In the genomic region with DNA sequence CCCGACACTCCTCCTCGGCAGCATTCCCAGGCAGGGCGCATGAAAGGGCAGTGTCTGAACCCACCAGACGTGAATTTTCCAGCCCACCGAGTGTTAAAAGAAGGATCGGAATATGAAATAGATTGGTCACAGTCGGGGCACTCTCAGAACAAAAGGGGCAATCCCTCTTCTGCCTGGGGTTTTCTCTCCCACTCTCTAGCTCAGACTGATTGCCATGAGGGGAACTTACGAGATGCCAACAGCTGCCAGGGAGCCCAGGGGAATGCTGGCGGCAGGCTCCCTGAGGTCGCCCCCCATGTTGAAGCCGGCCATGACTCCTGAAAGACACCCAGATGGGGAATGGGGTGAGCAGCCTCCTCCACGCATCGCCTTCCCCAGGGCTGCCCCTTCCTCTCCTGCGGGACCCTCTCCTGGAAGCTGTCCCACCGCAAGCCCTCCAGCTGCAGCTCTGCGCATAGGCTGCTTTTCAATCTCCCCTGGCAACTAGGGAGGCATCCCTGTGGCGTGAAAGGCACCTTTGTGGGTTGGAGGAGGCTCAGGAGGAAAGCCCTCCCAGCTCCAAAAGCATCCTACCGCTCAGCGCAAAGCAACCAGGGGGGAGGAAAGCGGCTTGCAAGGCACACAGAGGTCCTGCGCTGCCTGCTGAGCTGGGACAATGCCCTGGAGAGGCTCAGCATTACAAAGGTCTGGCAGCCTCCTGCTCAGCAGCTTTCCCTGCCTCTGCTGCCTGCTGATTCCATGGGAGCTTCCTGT, we compare ENCODE assay signal across 8 cellular contexts.
DNase-seq lines count a peak whose midpoint lies in the region; ATAC-seq and TF ChIP-seq lines count a peak whose summit lies in the region.
"Had no signal": no experiment of that assay in that cellular context is flagged by ENCODE, and none has a peak within 500 bp of the region (broad histone marks: within the 10 kb centered on the region; RNA-seq: fewer than 3 reads in every experiment).

No MANE protein-coding gene starts in this region.

- H3K27me3 Mint-ChIP-seq in GM23338 (ENCODE audit: insufficient read depth, low read depth, poor library complexity) (peaks cover 11% of the 10 kb centered on the region), progenitor cell of endocrine pancreas (peaks cover 26% of the 10 kb centered on the region)
- no peaks in the 10 kb centered on the region for H3K27me3 Mint-ChIP-seq in activated CD8-positive, alpha-beta T cell treated with anti-CD3 and anti-CD28 coated beads for 36 hours
- H3K27me3 Mint-ChIP-seq in stimulated activated naive CD8-positive, alpha-beta T cell treated with anti-CD3 and anti-CD28 coated beads, Interleukin-15, Interleukin-2, amounts not matched to agents 100 ng/mL and 50 ng/mL, for 24 hours, result no peaks in the 10 kb centered on the region

- H3K27ac Mint-ChIP-seq in GM23338 (peak overlapping the region; percentile 80; the same call in 1 of the 2 replicates), progenitor cell of endocrine pancreas (no peak overlapping the region)
- H3K27ac Mint-ChIP-seq in activated CD8-positive, alpha-beta T cell treated with anti-CD3 and anti-CD28 coated beads for 36 hours, result peak overlapping the region; percentile 90
- H3K27ac Mint-ChIP-seq in stimulated activated naive CD8-positive, alpha-beta T cell treated with anti-CD3 and anti-CD28 coated beads, Interleukin-15, Interleukin-2, amounts not matched to agents 100 ng/mL and 50 ng/mL, for 24 hours, result peak overlapping the region; percentile 59

- H3K36me3 ChIP-seq in GM23338 (ENCODE audit: insufficient read depth), result no peaks in the 10 kb centered on the region

- TF ChIP-seq CTCF in GM23338 (conservative IDR thresholded peaks at IDR 0.05; ENCODE audit: low read depth in 2 of 2), result no peak
- no peak for TF ChIP-seq CTCF in activated CD8-positive, alpha-beta T cell treated with anti-CD3 and anti-CD28 coated beads for 36 hours (IDR thresholded peaks at IDR 0.05)
- TF ChIP-seq CTCF in progenitor cell of endocrine pancreas (IDR thresholded peaks at IDR 0.05; ENCODE audit: unreplicated experiment), result no peak

- DNase-seq in GM23338 (ENCODE audit: low spot score) (peak; percentile 94), iPS-NIHi11 (ENCODE audit: low spot score) (peak; percentile 71), NCI-H748 treated with DMSO at 0.1 percent for 48 hours (lab: John Stamatoyannopoulos, UW) (no peak), progenitor cell of endocrine pancreas (ENCODE audit: low spot score, unreplicated experiment) (no peak), AG08395 (ENCODE audit: low spot score) (no peak)
- DNase-seq in activated CD8-positive, alpha-beta T cell treated with anti-CD3 and anti-CD28 coated beads for 36 hours, result no peak
- DNase-seq: activated effector memory CD4-positive, alpha-beta T cell treated with Interleukin-2 at 50 U/mL for 16 hours had no signal

- H3K36me3 Mint-ChIP-seq in GM23338 (ENCODE audit: low read depth), result peaks cover 2% of the 10 kb centered on the region; the same call in 1 of the 3 replicates
- no peaks in the 10 kb centered on the region for H3K36me3 Mint-ChIP-seq in activated CD8-positive, alpha-beta T cell treated with anti-CD3 and anti-CD28 coated beads for 36 hours (ENCODE audit: low read depth)
- H3K36me3 Mint-ChIP-seq in stimulated activated naive CD8-positive, alpha-beta T cell treated with anti-CD3 and anti-CD28 coated beads, Interleukin-15, Interleukin-2, amounts not matched to agents 100 ng/mL and 50 ng/mL, for 24 hours (ENCODE audit: low read depth), result peaks cover 4% of the 10 kb centered on the region
- H3K36me3 Mint-ChIP-seq in progenitor cell of endocrine pancreas (ENCODE audit: insufficient read depth), result no peaks in the 10 kb centered on the region

- intact Hi-C loops in activated CD8-positive, alpha-beta T cell treated with anti-CD3 and anti-CD28 coated beads for 36 hours (cut with micrococcal nuclease), result loop anchor here (5.0 kb wide), 1 partner anchor 68 kb away; no protein-coding TSS in a partner anchor

- H3K9me2 ChIP-seq in GM23338 (ENCODE audit: insufficient read depth), result no peaks in the 10 kb centered on the region

- peak; percentile 95 for ATAC-seq in GM23338
- peak; percentile 14 for ATAC-seq in activated CD8-positive, alpha-beta T cell treated with anti-CD3 and anti-CD28 coated beads for 36 hours

- no peaks in the 10 kb centered on the region for H3K9me3 Mint-ChIP-seq in GM23338
- no peaks in the 10 kb centered on the region for H3K9me3 Mint-ChIP-seq in activated CD8-positive, alpha-beta T cell treated with anti-CD3 and anti-CD28 coated beads for 36 hours
- H3K9me3 Mint-ChIP-seq in stimulated activated naive CD8-positive, alpha-beta T cell treated with anti-CD3 and anti-CD28 coated beads, Interleukin-15, Interleukin-2, amounts not matched to agents 100 ng/mL and 50 ng/mL, for 24 hours, result no peaks in the 10 kb centered on the region
- no peaks in the 10 kb centered on the region for H3K9me3 Mint-ChIP-seq in progenitor cell of endocrine pancreas (ENCODE audit: low read depth)

- no peaks in the 10 kb centered on the region for H3K27me3 ChIP-seq in GM23338 (ENCODE audit: insufficient read depth)

- peak overlapping the region; percentile 73 for H3K4me3 ChIP-seq in GM23338

- peak overlapping the region; percentile 67 for H2AFZ ChIP-seq in GM23338

- H3K27ac ChIP-seq in GM23338 (ENCODE audit: low read depth), result peak overlapping the region; percentile 63

- peak overlapping the region; percentile 85 for H3K4me2 ChIP-seq in GM23338

- H3K4me1 ChIP-seq in GM23338 (ENCODE audit: insufficient read depth), result peaks cover 44% of the 10 kb centered on the region

- POLR2A ChIA-PET in activated CD8-positive, alpha-beta T cell treated with anti-CD3 and anti-CD28 coated beads for 36 hours (lab: Charles Lee), result interaction anchor here (1.1 to 1.8 kb wide), 3 partner anchors 11 to 21 kb away, joined by 3 to 7 read pairs (median 4); no protein-coding TSS in a partner anchor

- CTCF ChIA-PET in activated CD8-positive, alpha-beta T cell treated with anti-CD3 and anti-CD28 coated beads for 36 hours (lab: Charles Lee), result interaction anchor here (0.6 to 2.4 kb wide), 7 partner anchors 10 to 181 kb away, joined by 3 to 10 read pairs (median 4); no protein-coding TSS in a partner anchor

- H3F3A ChIP-seq in GM23338 (replicated peaks; ENCODE audit: low read depth), result peaks cover 2% of the 10 kb centered on the region; the same call in 1 of the 2 replicates

- H4K20me1 ChIP-seq in GM23338 (replicated peaks; ENCODE audit: insufficient read depth), result no peaks in the 10 kb centered on the region

- H3K79me2 ChIP-seq in GM23338 (replicated peaks; ENCODE audit: insufficient read depth), result no peaks in the 10 kb centered on the region

- peak overlapping the region; percentile 79 for H3K4me3 Mint-ChIP-seq in GM23338
- H3K4me3 Mint-ChIP-seq in activated CD8-positive, alpha-beta T cell treated with anti-CD3 and anti-CD28 coated beads for 36 hours, result peak overlapping the region; percentile 34
- H3K4me3 Mint-ChIP-seq in stimulated activated naive CD8-positive, alpha-beta T cell treated with anti-CD3 and anti-CD28 coated beads, Interleukin-15, Interleukin-2, amounts not matched to agents 100 ng/mL and 50 ng/mL, for 24 hours, result peak overlapping the region; percentile 25
- no peak overlapping the region for H3K4me3 Mint-ChIP-seq in progenitor cell of endocrine pancreas (ENCODE audit: low read depth)

- H3K4me1 Mint-ChIP-seq in GM23338, result peaks cover 61% of the 10 kb centered on the region
- peaks cover 65% of the 10 kb centered on the region for H3K4me1 Mint-ChIP-seq in activated CD8-positive, alpha-beta T cell treated with anti-CD3 and anti-CD28 coated beads for 36 hours (ENCODE audit: low read depth)
- H3K4me1 Mint-ChIP-seq in stimulated activated naive CD8-positive, alpha-beta T cell treated with anti-CD3 and anti-CD28 coated beads, Interleukin-15, Interleukin-2, amounts not matched to agents 100 ng/mL and 50 ng/mL, for 24 hours (ENCODE audit: low read depth), result peaks cover 80% of the 10 kb centered on the region
- peaks cover 3% of the 10 kb centered on the region for H3K4me1 Mint-ChIP-seq in progenitor cell of endocrine pancreas (ENCODE audit: low read depth)

TF ChIP-seq in GM23338, 12 proteins besides CTCF, POLR2A, EP300 and RAD21 (continues in another document):
- TF ChIP-seq, protein P1, sequence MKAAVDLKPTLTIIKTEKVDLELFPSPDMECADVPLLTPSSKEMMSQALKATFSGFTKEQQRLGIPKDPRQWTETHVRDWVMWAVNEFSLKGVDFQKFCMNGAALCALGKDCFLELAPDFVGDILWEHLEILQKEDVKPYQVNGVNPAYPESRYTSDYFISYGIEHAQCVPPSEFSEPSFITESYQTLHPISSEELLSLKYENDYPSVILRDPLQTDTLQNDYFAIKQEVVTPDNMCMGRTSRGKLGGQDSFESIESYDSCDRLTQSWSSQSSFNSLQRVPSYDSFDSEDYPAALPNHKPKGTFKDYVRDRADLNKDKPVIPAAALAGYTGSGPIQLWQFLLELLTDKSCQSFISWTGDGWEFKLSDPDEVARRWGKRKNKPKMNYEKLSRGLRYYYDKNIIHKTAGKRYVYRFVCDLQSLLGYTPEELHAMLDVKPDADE (IDR thresholded peaks at IDR 0.05), result peak; percentile 61; the same call in 1 of the 2 replicates
- TF ChIP-seq POLR2AphosphoS5 (IDR thresholded peaks at IDR 0.05; ENCODE audit: low read depth) (0 out of 2 replicates have a peak, but pooled peaks have one; percentile 25), CREB1 (CRISPR knock-in tag; IDR thresholded peaks at IDR 0.05; ENCODE audit: low read depth) (peak; percentile 8; the same call in 1 of the 2 replicates), ZNF114 (CRISPR knock-in tag; IDR thresholded peaks at IDR 0.05) (no peak), EZH2phosphoT487 (IDR thresholded peaks at IDR 0.05; ENCODE audit: unreplicated experiment) (no peak)

Comparison
In these comparisons a context has a peak if more than half of its experiments do, and no peak if none do; other contexts are left out.
1. DNase-seq: peak in GM23338 (single experiment) and iPS-NIHi11 (single experiment); none in activated CD8-positive, alpha-beta T cell treated with anti-CD3 and anti-CD28 coated beads for 36 hours (single experiment), NCI-H748 treated with DMSO at 0.1 percent for 48 hours (single experiment), progenitor cell of endocrine pancreas (single experiment) and AG08395 (single experiment).